Comparison of ENCODE assay signal across 9 cellular contexts in the genomic region with DNA sequence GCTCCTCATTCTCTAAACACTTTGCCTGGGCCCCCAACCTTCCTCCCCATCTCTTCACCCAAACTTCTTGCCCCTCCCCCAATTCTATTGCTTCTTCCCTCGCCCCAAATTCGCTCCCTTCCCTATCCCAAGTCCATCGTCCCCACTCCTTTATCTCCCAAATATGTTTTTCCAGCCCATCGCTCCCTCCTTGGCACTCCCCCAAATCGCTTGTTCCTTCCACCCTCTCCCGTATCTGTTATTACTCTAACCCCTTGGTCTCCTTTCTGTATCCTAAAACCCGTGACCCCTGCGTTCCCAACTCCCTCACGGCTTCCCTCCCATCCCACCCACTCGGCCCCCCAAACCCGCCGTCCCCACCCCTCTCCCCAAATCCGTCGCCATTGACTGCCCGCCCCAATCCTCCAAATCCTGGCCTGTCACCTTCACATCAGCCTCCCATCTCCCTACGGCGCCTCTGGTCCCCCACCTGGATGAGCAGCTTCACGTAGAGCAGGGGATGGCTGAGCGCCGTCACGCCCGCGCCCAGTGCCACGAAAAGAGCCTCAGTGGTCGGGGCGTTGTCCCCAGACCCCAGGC. TPM values are rescaled to one million over a fixed set of nuclear protein-coding genes. Genes with fewer than 3 reads are reported as not detected.
A peak's percentile ranks its signal among the peaks of the same experiment; 100 is the strongest.
DNase-seq lines count a peak whose midpoint lies in the region; ATAC-seq lines count a peak whose summit lies in the region.
"Had no signal": no experiment of that assay in that cellular context is flagged by ENCODE, and none has a peak within 500 bp of the region (broad histone marks: within the 10 kb centered on the region; RNA-seq: fewer than 3 reads in every experiment).

No MANE protein-coding gene starts in this region.

- peak; percentile 6 for ATAC-seq in HG03025 (IDR thresholded peaks at IDR 0.05; ENCODE audit: low FRiP score, unreplicated experiment)

- H3K4me1 ChIP-seq in neuron (ENCODE audit: insufficient read depth, low read length): peaks cover 21% of the 10 kb centered on the region

- peak overlapping the region; percentile 95 for H3K4me3 ChIP-seq in neuron (ENCODE audit: low read length)

- peak; percentile 23 for DNase-seq in EL
- peak; percentile 24 for DNase-seq in central memory CD4-positive, alpha-beta T cell
- no peak for DNase-seq in posterior vena cava (ENCODE audit: low spot score)
- DNase-seq in HCEC 1CT: no peak
- no peak for DNase-seq in COR-L47 (lab: John Stamatoyannopoulos, UW)
- no peak for DNase-seq in stimulated activated CD4-positive, alpha-beta T cell treated with anti-CD3 and anti-CD28 coated beads, Interleukin-15, amount 100 ng/mL, for 24 hours

- H3K9me3 ChIP-seq in neuron (ENCODE audit: low read length): no peaks in the 10 kb centered on the region

- peaks cover 5% of the 10 kb centered on the region for H3K36me3 ChIP-seq in neuron (ENCODE audit: insufficient read depth, low read length)

- H2AFZ ChIP-seq in neuron (ENCODE audit: low read depth, low read length): peak overlapping the region; percentile 59

- no peaks in the 10 kb centered on the region for H3K27me3 ChIP-seq in neuron (ENCODE audit: insufficient read depth, low read length)

- intact Hi-C loops in posterior vena cava (cut with DNase I): no loop called here

RNA-seq across cellular contexts. Expression of gene MTCH1, which starts 0.5 kb away (rescaled TPM):
- 100 to 1,000 TPM; 148 to 150 TPM for total RNA-seq in posterior vena cava

RNA-seq across cellular contexts. Expression of gene FGD2, which starts 20.0 kb away (rescaled TPM):
- 10 to 100 TPM; 23.2 to 35.5 TPM for total RNA-seq in posterior vena cava
- total RNA-seq: neural crest cell had no signal

RNA-seq across cellular contexts. Expression of gene PI16, which starts 30.9 kb away (rescaled TPM):
- total RNA-seq in posterior vena cava: 100 to 1,000 TPM in 1 of 2 donors, 10 to 100 TPM in 1; 51.4 to 221 TPM
- total RNA-seq: neural crest cell had no signal

Comparison
In these comparisons a context has a peak if more than half of its experiments do, and no peak if none do; other contexts are left out.
1. DNase-seq: peak in EL (single experiment) and central memory CD4-positive, alpha-beta T cell (single experiment); none in posterior vena cava (single experiment), HCEC 1CT (single experiment), COR-L47 (single experiment) and stimulated activated CD4-positive, alpha-beta T cell treated with anti-CD3 and anti-CD28 coated beads, Interleukin-15, amount 100 ng/mL, for 24 hours (single experiment).